In the genomic region with DNA sequence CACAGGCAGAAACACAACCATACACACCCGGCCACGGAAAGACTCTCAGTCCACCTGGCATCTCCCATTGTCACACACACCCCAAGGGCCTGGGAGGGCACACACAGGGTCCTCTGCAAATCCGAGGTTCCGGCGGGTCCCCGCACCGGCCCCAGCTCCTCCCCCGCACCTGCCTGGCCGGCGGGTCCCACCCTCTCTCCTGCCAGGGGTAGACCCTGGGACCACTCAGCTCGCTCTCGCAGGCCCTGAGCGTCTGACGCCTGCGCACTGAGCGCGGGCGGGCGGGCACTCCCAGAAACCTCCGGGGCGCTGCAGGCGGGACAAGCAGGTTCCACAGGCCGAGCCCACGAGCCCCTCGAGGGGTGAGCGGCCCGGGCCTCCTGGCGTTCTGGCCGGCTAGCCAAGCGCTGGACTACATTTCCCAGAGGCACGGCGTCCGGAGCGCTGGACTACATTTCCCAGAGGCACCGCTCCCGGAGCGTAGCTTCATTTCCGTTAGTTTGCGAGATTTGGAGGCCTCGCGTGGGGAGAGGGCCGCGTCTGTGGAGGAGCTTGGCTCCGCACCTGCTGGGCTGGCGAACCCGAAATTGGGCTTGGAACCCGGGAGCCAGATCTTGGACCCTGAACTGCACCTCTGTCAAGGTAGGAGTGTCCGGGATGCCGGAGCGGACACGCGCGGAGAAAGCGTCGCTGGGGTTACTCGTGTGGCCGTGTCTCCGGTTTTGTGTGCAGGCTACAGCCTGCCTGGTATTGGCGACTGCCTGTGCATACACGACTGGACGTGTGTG, we compare ENCODE assay signal across 8 cellular contexts. TPM values are rescaled to one million over a fixed set of nuclear protein-coding genes. Genes with fewer than 3 reads are reported as not detected.
A peak's percentile ranks its signal among the peaks of the same experiment; 100 is the strongest.
DNase-seq lines count a peak whose midpoint lies in the region; ATAC-seq and TF ChIP-seq lines count a peak whose summit lies in the region.

A gene (plus strand): TSS at position 505 of the 788 bp plus-strand sequence. CDS start 10,686 bp downstream, outside the sequence.

- H2BK15ac ChIP-seq in mesendoderm (replicated peaks; ENCODE audit: low read depth): no peak within 1 kb of the TSS

- peaks cover 25% of the 10 kb centered on the region for H3K36me3 Mint-ChIP-seq in endodermal cell (ENCODE audit: low read depth)

- no peak within 1 kb of the TSS for H3K18ac ChIP-seq in mesendoderm (ENCODE audit: low read length)

- H2AK5ac ChIP-seq in mesendoderm (ENCODE audit: low read length): no peak within 1 kb of the TSS

- H3K9ac ChIP-seq in NT2/D1 (ENCODE audit: insufficient read length, low read depth): peak within 1 kb of the TSS; percentile 96
- H3K9ac ChIP-seq in endodermal cell (ENCODE audit: extremely low read depth, low read length, poor library complexity, severe bottlenecking): peak within 1 kb of the TSS; percentile 59
- peak within 1 kb of the TSS; percentile 89 for H3K9ac ChIP-seq in mesendoderm (ENCODE audit: low read length)

- H3K36me3 ChIP-seq in NT2/D1 (ENCODE audit: insufficient read depth, insufficient read length, low read length): no peaks in the 10 kb centered on the region
- no peaks in the 10 kb centered on the region for H3K36me3 ChIP-seq in endodermal cell (ENCODE audit: control insufficient read depth, insufficient read depth, low read length)
- H3K36me3 ChIP-seq in mesendoderm (ENCODE audit: control insufficient read depth, insufficient read depth, low read length): no peaks in the 10 kb centered on the region

- no peak within 1 kb of the TSS for H4K8ac ChIP-seq in mesendoderm (ENCODE audit: low read depth, low read length)

- H3K56ac ChIP-seq in mesendoderm (ENCODE audit: low read length): peak within 1 kb of the TSS; percentile 93

- H3K4me1 ChIP-seq in NT2/D1 (ENCODE audit: insufficient read depth, insufficient read length) (no peaks in the 10 kb centered on the region), endodermal cell (ENCODE audit: control insufficient read depth, insufficient read depth, low read length) (no peaks in the 10 kb centered on the region), mesendoderm (ENCODE audit: control insufficient read depth, low read depth, low read length) (peaks cover 3% of the 10 kb centered on the region)

- H3K79me2 ChIP-seq in mesendoderm (ENCODE audit: control insufficient read depth, insufficient read depth, low read length): peaks cover 12% of the 10 kb centered on the region

- peak within 1 kb of the TSS; percentile 88 for H3K4me3 Mint-ChIP-seq in endodermal cell

- H3K27me3 Mint-ChIP-seq in endodermal cell (ENCODE audit: insufficient read depth): no peaks in the 10 kb centered on the region

- H3K4me2 ChIP-seq in mesendoderm (ENCODE audit: low read length): peak within 1 kb of the TSS; percentile 79

- H2BK120ac ChIP-seq in mesendoderm (ENCODE audit: low read depth, low read length): no peak within 1 kb of the TSS

- TF ChIP-seq CTCF in endodermal cell (conservative IDR thresholded peaks at IDR 0.05): no peak

- WGBS in endodermal cell (ENCODE audit: insufficient coverage in 1 of 2, insufficient read length in 1 of 2), 2 experiments: 0 to 1% methylated on average over 23 to 61 of the region's 61 CpGs
- WGBS in mesendoderm (ENCODE audit: extremely low coverage, insufficient coverage, low lambda C conversion rate): no CpG with 5 or more reads among the region's 61 CpGs

- ATAC-seq in GM21367 (IDR thresholded peaks at IDR 0.05; ENCODE audit: unreplicated experiment): peak; percentile 82

- H3K4me1 Mint-ChIP-seq in endodermal cell: peaks cover 9% of the 10 kb centered on the region

- H3K27ac ChIP-seq in endodermal cell (ENCODE audit: low read depth, low read length): no peak within 1 kb of the TSS
- no peak within 1 kb of the TSS for H3K27ac ChIP-seq in mesendoderm (ENCODE audit: low read depth, low read length)

- peaks cover 13% of the 10 kb centered on the region; the same call in 1 of the 2 replicates for H3K9me3 ChIP-seq in NT2/D1 (ENCODE audit: insufficient read depth, low read length)
- peaks cover 31% of the 10 kb centered on the region for H3K9me3 ChIP-seq in endodermal cell (ENCODE audit: control insufficient read depth, low read length)

- H3K27me3 ChIP-seq in NT2/D1 (ENCODE audit: insufficient read depth, insufficient read length) (no peaks in the 10 kb centered on the region), endodermal cell (ENCODE audit: control insufficient read depth, insufficient read depth, low read length, poor library complexity, severe bottlenecking) (no peaks in the 10 kb centered on the region), mesendoderm (ENCODE audit: insufficient read depth, low read length, poor library complexity) (no peaks in the 10 kb centered on the region)

- H2BK5ac ChIP-seq in mesendoderm (ENCODE audit: low read length): no peak within 1 kb of the TSS

- no peak within 1 kb of the TSS for H4K5ac ChIP-seq in mesendoderm (ENCODE audit: low read length)

- H3K23ac ChIP-seq in mesendoderm (ENCODE audit: low read length): no peak within 1 kb of the TSS

- H3K4me3 ChIP-seq in NT2/D1 (ENCODE audit: insufficient read length, low read depth) (peak within 1 kb of the TSS; percentile 99), endodermal cell (ENCODE audit: low read length) (peak within 1 kb of the TSS; percentile 88), mesendoderm (ENCODE audit: low read length) (peak within 1 kb of the TSS; percentile 94)

- DNase-seq in COR-L47 (lab: John Stamatoyannopoulos, UW): peak; percentile 97
- peak in 75 of 76 experiments; percentile 53 to 95 (median 88) for DNase-seq in HUDEP-2 (lab: John Stamatoyannopoulos, UW; ENCODE audit: unreplicated experiment in 76 of 76)
- DNase-seq in NT2/D1 (ENCODE audit: low read depth, low spot score): peak; percentile 84
- DNase-seq in activated CD8-positive, alpha-beta memory T cell treated with anti-CD3 and anti-CD28 coated beads, Interleukin-2, amount 50 U/mL, for 1 hour (ENCODE audit: extremely low read depth): peak; percentile 79
- peak; percentile 98 for DNase-seq in endodermal cell
- peak; percentile 97 for DNase-seq in mesendoderm
- peak; percentile 79 for DNase-seq in stimulated activated CD8-positive, alpha-beta memory T cell treated with anti-CD3 and anti-CD28 coated beads, Interleukin-12 subunit alpha, Interleukin-12 subunit beta, amount 100 ng/mL, for 4 hours (ENCODE audit: low read depth)

- peak within 1 kb of the TSS; percentile 90 for H3K27ac Mint-ChIP-seq in endodermal cell

- peaks cover 35% of the 10 kb centered on the region for H3K9me3 Mint-ChIP-seq in endodermal cell

- H3K4ac ChIP-seq in mesendoderm (ENCODE audit: low read depth, low read length): no peak within 1 kb of the TSS

- H3K79me1 ChIP-seq in mesendoderm (ENCODE audit: low read length): peaks cover 10% of the 10 kb centered on the region

RNA-seq across cellular contexts. Expression of the gene that starts here (rescaled TPM):
- total RNA-seq in endodermal cell: 10 to 100 TPM; 11.2 to 12.3 TPM
- polyA plus RNA-seq in endodermal cell (2013, experiment 1 of 2): 12.8 TPM
- polyA plus RNA-seq in endodermal cell (2013, experiment 2 of 2): 13.5 TPM
- polyA plus RNA-seq in mesendoderm (2013, experiment 1 of 2): 5.6 TPM
- 5.3 TPM for polyA plus RNA-seq in mesendoderm (2013, experiment 2 of 2)
